ENCODE assay signal across 8 cellular contexts in the genomic region with DNA sequence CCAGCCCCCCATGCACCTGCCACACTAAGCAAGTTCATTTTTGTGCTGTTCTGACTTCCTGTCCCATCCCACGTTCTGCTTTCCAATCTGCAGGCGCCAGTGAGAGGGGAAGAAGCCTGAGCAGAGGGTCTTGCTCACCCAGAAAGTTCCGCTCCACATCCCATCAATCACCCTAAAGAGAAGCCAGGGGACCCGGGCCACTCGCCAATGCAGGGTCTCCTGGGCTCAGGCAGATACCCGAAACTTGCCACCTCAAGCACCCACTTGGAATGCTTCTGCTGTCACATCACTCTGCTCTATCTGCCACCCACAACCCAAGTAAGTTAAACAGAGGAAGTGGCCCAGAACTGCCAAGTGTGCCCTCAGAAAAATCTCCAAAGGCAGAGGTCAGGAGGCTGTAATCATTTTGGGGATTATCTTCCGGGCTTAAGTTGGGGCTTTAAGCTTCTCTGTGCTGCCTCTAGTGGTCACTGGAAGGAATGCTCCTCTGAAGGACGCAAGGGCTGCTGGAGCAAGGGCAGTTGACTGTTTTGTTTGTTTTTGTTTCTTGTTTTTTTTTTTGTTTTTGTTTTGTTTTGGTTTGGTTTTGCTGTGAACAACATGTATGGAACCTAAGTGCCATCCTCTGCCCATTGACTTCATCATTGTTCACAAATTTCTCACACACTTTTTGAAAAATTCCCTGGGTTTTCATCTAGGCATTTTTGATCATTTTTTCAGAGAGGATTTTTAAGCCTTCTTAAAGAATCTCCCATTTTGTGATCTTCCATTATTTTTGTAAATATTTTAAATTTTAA. TPM values are rescaled to one million over a fixed set of nuclear protein-coding genes. Genes with fewer than 3 reads are reported as not detected.
A peak's percentile ranks its signal among the peaks of the same experiment; 100 is the strongest.
DNase-seq lines count a peak whose midpoint lies in the region; ATAC-seq and TF ChIP-seq lines count a peak whose summit lies in the region.

No MANE protein-coding gene starts in this region.

- H3K4me3 ChIP-seq in epithelial cell of proximal tubule (ENCODE audit: low read depth, low read length), result no peak overlapping the region
- no peak overlapping the region for H3K4me3 ChIP-seq in neural cell (ENCODE audit: low read length)

- no peaks in the 10 kb centered on the region for H3K9me3 ChIP-seq in neural cell (ENCODE audit: low read length)

- H3K27ac ChIP-seq in neural cell (ENCODE audit: low read length), result no peak overlapping the region

- H2AFZ ChIP-seq in neural cell (ENCODE audit: low read depth, low read length), result no peak overlapping the region

- peak; percentile 65 for ATAC-seq in GM19463 (IDR thresholded peaks at IDR 0.05; ENCODE audit: unreplicated experiment)
- ATAC-seq in HG03521 (IDR thresholded peaks at IDR 0.05; ENCODE audit: unreplicated experiment), result peak; percentile 78

- H4K20me1 ChIP-seq in neural cell (ENCODE audit: insufficient read depth), result no peaks in the 10 kb centered on the region

- H3K27me3 ChIP-seq in neural cell (ENCODE audit: insufficient read depth, low read depth, low read length), result no peaks in the 10 kb centered on the region

- no peak for TF ChIP-seq RAD21 in neural cell (conservative IDR thresholded peaks at IDR 0.05)

- no peak overlapping the region for H3K9ac ChIP-seq in neural cell (ENCODE audit: low read length)

- H3K9me2 ChIP-seq in neural cell (ENCODE audit: insufficient read depth, low read length), result no peaks in the 10 kb centered on the region

- TF ChIP-seq CTCF in epithelial cell of proximal tubule (conservative IDR thresholded peaks at IDR 0.05; ENCODE audit: low read depth, low read length), result peak; percentile 94
- TF ChIP-seq CTCF in neural cell (IDR thresholded peaks at IDR 0.05; ENCODE audit: poor library complexity, severe bottlenecking), result peak; percentile 43

- no peaks in the 10 kb centered on the region for H3K79me2 ChIP-seq in neural cell (replicated peaks; ENCODE audit: insufficient read depth, low read length)

- H3K36me3 ChIP-seq in neural cell (ENCODE audit: insufficient read depth, low read length), result peaks cover 3% of the 10 kb centered on the region

- no peak overlapping the region for H3K4me2 ChIP-seq in neural cell (ENCODE audit: low read length)

- no peaks in the 10 kb centered on the region for H3F3A ChIP-seq in neural cell (ENCODE audit: insufficient read depth, low read length, poor library complexity, severe bottlenecking)

- no peak for TF ChIP-seq EP300 in neural cell (conservative IDR thresholded peaks at IDR 0.05; ENCODE audit: poor library complexity, severe bottlenecking)

- DNase-seq in NCI-H2107 treated with DMSO at 0.1 percent for 48 hours (lab: John Stamatoyannopoulos, UW; ENCODE audit: unreplicated experiment), result peak; percentile 32
- DNase-seq in NCI-H2107 (lab: John Stamatoyannopoulos, UW), result no peak
- peak; percentile 57 for DNase-seq in SK-N-DZ (ENCODE audit: low spot score)
- DNase-seq in epithelial cell of proximal tubule (ENCODE audit: low read depth), result no peak
- no peak for DNase-seq in NK-92 treated with Interleukin-12 subunit alpha and Interleukin-12 subunit beta, amount 100 ng/mL, for 24 hours (lab: John Stamatoyannopoulos, UW)

TF ChIP-seq in neural cell, 6 proteins besides CTCF, POLR2A, EP300 and RAD21:
- TF ChIP-seq SMC3 (conservative IDR thresholded peaks at IDR 0.05; ENCODE audit: poor library complexity), result no peak

RNA-seq across cellular contexts. Expression of a gene that starts 25.5 kb away (rescaled TPM):
- 0.07 and 0.20 TPM in 2 replicates for polyA plus RNA-seq in SK-N-DZ (2014; cell fraction: cytosol; rRNA removed)
- 0.54 and 0.56 TPM in 2 replicates for polyA plus RNA-seq in SK-N-DZ (2014; cell fraction: nucleus; rRNA removed)
- 8.1 and 14.0 TPM in 2 replicates for total RNA-seq in epithelial cell of proximal tubule
- polyA plus RNA-seq in neural cell, result not detected in 2 replicates
- not detected in 2 replicates for polyA minus RNA-seq in neural cell

Comparison
In these comparisons a context has a peak if more than half of its experiments do, and no peak if none do; other contexts are left out.
1. DNase-seq: peak in NCI-H2107 treated with DMSO at 0.1 percent for 48 hours (single experiment) and SK-N-DZ (single experiment); none in NCI-H2107 (single experiment), epithelial cell of proximal tubule (single experiment) and NK-92 treated with Interleukin-12 subunit alpha and Interleukin-12 subunit beta, amount 100 ng/mL, for 24 hours (single experiment).